In genomic region chr2:211930331-211930730, GRCh38 we compare ENCODE assay signal across 12 cellular contexts.
DNase-seq lines count a peak whose midpoint lies in the region; ATAC-seq, FAIRE-seq and TF ChIP-seq lines count a peak whose summit lies in the region.
"Had no signal": no experiment of that assay in that cellular context is flagged by ENCODE, and none has a peak within 500 bp of the region (broad histone marks: within the 10 kb centered on the region; RNA-seq: fewer than 3 reads in every experiment).

No MANE protein-coding gene starts in this region.

- H3K36me3 ChIP-seq in HepG2 (replicated peaks in 1 of 2; ENCODE audit: control insufficient read depth in 1 of 2, insufficient read depth in 2 of 2, low read length in 2 of 2) (no peaks in the 10 kb centered on the region), gastroesophageal sphincter (no peaks in the 10 kb centered on the region), Karpas-422 (ENCODE audit: insufficient read depth, low read length) (no peaks in the 10 kb centered on the region)

- POLR2A ChIA-PET in HepG2 (lab: Yijun Ruan, JAX) (no interaction called here), RWPE1 (lab: Yijun Ruan, JAX; ENCODE audit: low non-redundant PET) (no interaction called here)

- H3K4me3 ChIP-seq in HepG2 (replicated peaks in 1 of 3; ENCODE audit: insufficient read depth in 1 of 3, low read depth in 2 of 3, low read length in 3 of 3): no peak overlapping the region
- no peak overlapping the region for H3K4me3 ChIP-seq in gastroesophageal sphincter
- H3K4me3 ChIP-seq in Karpas-422 (ENCODE audit: low read length): no peak overlapping the region
- H3K4me3 ChIP-seq: mucosa of descending colon had no signal

- FAIRE-seq in HepG2 (lab: Jason Lieb, UNC): no peak

- H2AFZ ChIP-seq in HepG2 (ENCODE audit: low read length): no peak overlapping the region
- H2AFZ ChIP-seq in Karpas-422 (ENCODE audit: low read length): no peak overlapping the region

- TF ChIP-seq CTCF in HepG2 (CRISPR knock-in tag; IDR thresholded peaks at IDR 0.05): no peak
- TF ChIP-seq CTCF in gastroesophageal sphincter (IDR thresholded peaks at IDR 0.05): no peak
- TF ChIP-seq CTCF in RWPE1 (conservative IDR thresholded peaks at IDR 0.05; ENCODE audit: low read depth): no peak

- TF ChIP-seq EP300 in HepG2 (IDR thresholded peaks at IDR 0.05; ENCODE audit: low read depth in 2 of 2, low read length in 2 of 2) (no peak), HepG2 (CRISPR knock-in tag; IDR thresholded peaks at IDR 0.05; ENCODE audit: borderline replicate concordance) (no peak), gastroesophageal sphincter (IDR thresholded peaks at IDR 0.05) (no peak)

- peak; percentile 88 for ATAC-seq in GM18870 (IDR thresholded peaks at IDR 0.05; ENCODE audit: unreplicated experiment)
- peak; percentile 88 for ATAC-seq in HG02610 (IDR thresholded peaks at IDR 0.05; ENCODE audit: unreplicated experiment)
- peak; percentile 92 for ATAC-seq in HG03575 (IDR thresholded peaks at IDR 0.05; ENCODE audit: extremely low read depth, insufficient number of reproducible peaks, low FRiP score, unreplicated experiment)
- ATAC-seq in HepG2: no peak
- ATAC-seq in gastroesophageal sphincter: no peak
- ATAC-seq: mucosa of descending colon had no signal

- DNase-seq in COR-L47 (lab: John Stamatoyannopoulos, UW): peak; percentile 68
- no peak for DNase-seq in HepG2 (ENCODE audit: low spot score)
- DNase-seq in RWPE1 (ENCODE audit: low spot score): no peak
- DNase-seq in Karpas-422: no peak
- DNase-seq: cerebellar nuclear complex; mucosa of descending colon; stimulated activated CD4-positive, alpha-beta T cell treated with anti-CD3 and anti-CD28 coated beads, Interleukin-15, amount 100 ng/mL, for 24 hours had no signal

- H3K4me2 ChIP-seq in HepG2 (ENCODE audit: low read depth, low read length) (no peak overlapping the region), Karpas-422 (ENCODE audit: low read depth, low read length, poor library complexity, severe bottlenecking) (no peak overlapping the region)

- no TSS peak for BruUV-seq in HepG2 (replicated peaks; lab: Mats Ljungman, UMichigan)

- H3K9me3 ChIP-seq in HepG2 (ENCODE audit: low read length) (no peaks in the 10 kb centered on the region), gastroesophageal sphincter (no peaks in the 10 kb centered on the region), Karpas-422 (ENCODE audit: low read length) (no peaks in the 10 kb centered on the region; the same call in 1 of the 2 replicates)
- H3K9me3 ChIP-seq: mucosa of descending colon had no signal

- no peak for TF ChIP-seq RAD21 in HepG2 (CRISPR knock-in tag; IDR thresholded peaks at IDR 0.05)

- H3K9me2 ChIP-seq in Karpas-422 (replicated peaks; ENCODE audit: insufficient read depth, low read length): 0 out of 2 replicates have a peak, but pooled peaks cover 9% of the 10 kb centered on the region

- H4K20me1 ChIP-seq in HepG2 (ENCODE audit: insufficient read depth, low read length): no peaks in the 10 kb centered on the region
- H4K20me1 ChIP-seq in Karpas-422 (ENCODE audit: insufficient read depth, low read depth, low read length): no peaks in the 10 kb centered on the region

- no peak overlapping the region for H3K9ac ChIP-seq in HepG2 (ENCODE audit: insufficient read depth, low read depth, low read length)
- H3K9ac ChIP-seq in Karpas-422 (ENCODE audit: low read length): no peak overlapping the region

- intact Hi-C loops in HepG2 (cut with micrococcal nuclease; ENCODE audit: unreplicated experiment): no loop called here

- H3K79me2 ChIP-seq in HepG2 (ENCODE audit: insufficient read depth, low read length) (no peaks in the 10 kb centered on the region), Karpas-422 (ENCODE audit: low read length) (no peaks in the 10 kb centered on the region)

- in situ Hi-C loops in HepG2 (cut with HindIII; ENCODE audit: extremely low pct_ligation_motif_present, low pct_unique_long_range_greater_than_20kb): no loop called here

- H3K4me1 ChIP-seq in HepG2 (ENCODE audit: insufficient read depth, low read length): 0 out of 2 replicates have a peak, but pooled peaks cover 5% of the 10 kb centered on the region
- H3K4me1 ChIP-seq in gastroesophageal sphincter: no peaks in the 10 kb centered on the region
- no peaks in the 10 kb centered on the region for H3K4me1 ChIP-seq in Karpas-422 (ENCODE audit: low read length)

- TF ChIP-seq POLR2A in HepG2 (IDR thresholded peaks at IDR 0.05; ENCODE audit: insufficient read depth in 1 of 2, low read depth in 2 of 2, low read length in 2 of 2) (no peak), gastroesophageal sphincter (IDR thresholded peaks at IDR 0.05) (no peak)

- WGBS in HepG2 (ENCODE audit: low lambda C conversion rate): 7% methylated on average over 4 of the region's 4 CpGs
- WGBS in gastroesophageal sphincter (ENCODE audit: low coverage in 1 of 2), 2 donors: 18 to 23% methylated on average over 4 of the region's 4 CpGs

- H3K27me3 ChIP-seq in HepG2 (ENCODE audit: control insufficient read depth in 1 of 2, insufficient read depth in 2 of 2, low read length in 2 of 2): no peaks in the 10 kb centered on the region
- no peaks in the 10 kb centered on the region for H3K27me3 ChIP-seq in gastroesophageal sphincter
- H3K27me3 ChIP-seq in Karpas-422 (ENCODE audit: low read length): no peaks in the 10 kb centered on the region

- H3K27ac ChIP-seq in HepG2 (ENCODE audit: extremely low read length, insufficient read depth, low read length): no peak overlapping the region
- no peak overlapping the region for H3K27ac ChIP-seq in gastroesophageal sphincter
- no peak overlapping the region for H3K27ac ChIP-seq in RWPE1
- no peak overlapping the region for H3K27ac ChIP-seq in Karpas-422 (ENCODE audit: low read length)
- H3K27ac ChIP-seq: C4-2B had no signal

- CTCF ChIA-PET in HepG2 (lab: Yijun Ruan, JAX; ENCODE audit: low intra/inter-chr PET ratio, low total read pairs): no interaction called here
- CTCF ChIA-PET in RWPE1 (lab: Yijun Ruan, JAX): interaction anchor here (0.6 kb wide), 1 partner anchor 204 kb away, joined by 5 read pairs; no protein-coding TSS in a partner anchor

TF ChIP-seq in HepG2, 621 proteins besides CTCF, POLR2A, EP300 and RAD21 (continues in another document):
- TF ChIP-seq MTERF4 (CRISPR knock-in tag; IDR thresholded peaks at IDR 0.05): no peak
- TF ChIP-seq ZNF704 (CRISPR knock-in tag; IDR thresholded peaks at IDR 0.05; ENCODE audit: borderline replicate concordance): no peak
- TF ChIP-seq RERE (CRISPR knock-in tag; IDR thresholded peaks at IDR 0.05; ENCODE audit: low read depth): no peak
- TF ChIP-seq MXD4 (CRISPR knock-in tag; IDR thresholded peaks at IDR 0.05): no peak

Comparison
In these comparisons a context has a peak if more than half of its experiments do, and no peak if none do; other contexts are left out.
1. ATAC-seq: peak in GM18870 (single experiment), HG02610 (single experiment) and HG03575 (single experiment); none in HepG2 (single experiment) and gastroesophageal sphincter (single experiment).